In the genomic region with DNA sequence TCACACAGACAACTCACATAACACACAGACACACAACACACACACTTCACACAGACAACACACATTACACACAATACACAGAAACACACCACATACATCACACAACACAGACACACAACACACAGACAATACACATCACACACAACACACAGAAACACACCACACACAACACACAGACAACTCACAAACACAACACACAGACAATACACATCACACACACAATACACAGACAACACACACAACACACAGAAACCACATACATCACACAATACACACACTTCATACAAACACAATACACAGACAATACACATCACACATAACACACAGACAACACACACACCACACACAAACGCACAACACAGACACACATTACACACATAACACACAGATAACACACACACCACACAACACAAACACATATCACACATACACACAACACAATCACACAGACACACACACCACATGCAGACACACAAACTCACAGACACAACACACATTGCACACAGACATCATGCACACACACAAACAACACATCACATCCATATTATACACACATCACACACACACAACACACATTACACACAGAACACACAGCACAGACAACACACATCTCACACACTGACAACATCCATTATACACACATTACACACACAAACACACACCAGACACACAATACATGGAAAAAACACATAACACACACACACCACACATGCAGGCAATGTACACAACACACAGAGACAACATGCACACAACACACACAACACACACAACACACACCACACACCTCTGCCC, we compare ENCODE assay signal across 20 cellular contexts. TPM values are rescaled to one million over a fixed set of nuclear protein-coding genes. Genes with fewer than 3 reads are reported as not detected.
"Had no signal": no experiment of that assay in that cellular context is flagged by ENCODE, and none has a peak within 500 bp of the region (broad histone marks: within the 10 kb centered on the region; RNA-seq: fewer than 3 reads in every experiment).

No MANE protein-coding gene starts in this region.

- H3K27ac ChIP-seq: breast epithelium, foreskin keratinocyte, lower lobe of right lung, tibial artery had no signal

- H3K36me3 ChIP-seq: breast epithelium, lower lobe of right lung, tibial artery had no signal

- H3K4me3 ChIP-seq: breast epithelium, lower lobe of right lung, tibial artery had no signal

- DNase-seq: activated CD4-positive, alpha-beta T cell treated with anti-CD3 and anti-CD28 coated beads for 36 hours; activated CD4-positive, alpha-beta T cell treated with anti-CD3 and anti-CD28 coated beads, Interleukin-2, amount 50 U/mL, for 4 hours; activated CD8-positive, alpha-beta memory T cell treated with anti-CD3 and anti-CD28 coated beads for 24 hours; activated CD8-positive, alpha-beta memory T cell treated with anti-CD3 and anti-CD28 coated beads, Interleukin-2, amount 50 U/mL, for 48 hours; activated naive CD4-positive, alpha-beta T cell treated with Interleukin-2 at 50 U/mL for 16 hours; activated naive CD8-positive, alpha-beta T cell treated with anti-CD3 and anti-CD28 coated beads for 36 hours; activated T-cell treated with anti-CD3 and anti-CD28 coated beads, Interleukin-2, amount 50 U/mL, for 48 hours; cerebellar nuclear complex; cortex of kidney; foreskin keratinocyte; lower lobe of right lung; small intestine; stimulated activated CD4-positive, alpha-beta T cell treated with anti-CD3 and anti-CD28 coated beads, Interleukin-2, amount 100 ng/mL, for 24 hours; stimulated activated naive CD8-positive, alpha-beta T cell treated with anti-CD3 and anti-CD28 coated beads, Interleukin-15, amount 100 ng/mL, for 72 hours; T-helper 17 cell; tibial artery had no signal

- H3K4me1 ChIP-seq: breast epithelium, foreskin keratinocyte, lower lobe of right lung, tibial artery had no signal

- H3K9me3 ChIP-seq: breast epithelium, lower lobe of right lung, tibial artery had no signal

RNA-seq across cellular contexts. Expression of gene CCDC187, which starts 4.6 kb away (rescaled TPM):
- total RNA-seq: activated naive CD8-positive, alpha-beta T cell treated with anti-CD3 and anti-CD28 coated beads for 36 hours; breast epithelium; foreskin keratinocyte; mesenteric fat pad; omental fat pad had no signal
- polyA plus RNA-seq: esophagus had no signal
